In the genomic region with DNA sequence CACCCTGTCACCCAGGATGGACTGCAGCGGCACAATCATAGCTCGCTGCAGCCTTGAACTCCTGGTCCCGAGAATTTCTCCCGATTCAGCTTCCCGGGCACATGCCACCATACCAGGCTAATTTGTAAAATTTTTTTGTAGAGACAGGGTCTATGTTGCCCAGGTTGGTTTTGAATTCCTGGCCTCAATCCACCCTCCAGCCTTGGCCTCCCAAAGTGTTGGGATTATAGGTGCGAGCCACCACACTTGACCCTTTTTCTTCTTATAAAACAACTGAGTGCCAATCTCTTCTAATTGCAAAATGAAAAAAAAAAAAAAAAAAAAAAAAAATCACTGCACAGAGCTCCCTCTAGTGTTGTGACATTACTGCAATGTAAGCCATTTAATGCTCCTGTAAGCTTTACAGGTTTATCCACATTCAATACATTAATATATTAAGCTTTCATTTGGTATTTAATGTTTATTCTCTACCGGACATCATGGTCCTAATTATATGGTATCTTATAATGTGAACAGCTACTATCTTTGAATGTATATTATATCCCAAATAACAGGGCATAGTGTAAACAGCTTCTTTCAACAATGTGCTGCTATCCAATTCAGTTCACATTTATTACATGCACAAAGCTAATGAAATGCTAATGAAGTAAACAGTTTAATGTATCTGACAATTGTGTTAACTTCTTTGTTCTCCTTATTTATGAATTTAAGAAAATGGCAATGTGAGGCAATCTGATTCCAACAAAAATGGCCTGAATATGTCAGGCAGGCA, we compare ENCODE assay signal across 8 cellular contexts. TPM values are rescaled to one million over a fixed set of nuclear protein-coding genes. Genes with fewer than 3 reads are reported as not detected.
DNase-seq lines count a peak whose midpoint lies in the region; ATAC-seq, FAIRE-seq and TF ChIP-seq lines count a peak whose summit lies in the region.

No MANE protein-coding gene starts in this region.

- no peak overlapping the region for H3K27ac ChIP-seq in heart left ventricle
- no peak overlapping the region for H3K27ac ChIP-seq in small intestine (ENCODE audit: low read depth in 1 of 2, low read length in 1 of 2)

- no TSS peak for BruUV-seq in Calu3 (replicated peaks; lab: Mats Ljungman, UMichigan)

- H3K27me3 ChIP-seq in heart left ventricle (no peaks in the 10 kb centered on the region), small intestine (ENCODE audit: control insufficient read depth in 2 of 2, insufficient read depth in 2 of 2, low read length in 2 of 2) (no peaks in the 10 kb centered on the region)

- H3K4me3 ChIP-seq in HFF-Myc (replicated peaks; ENCODE audit: low read depth, low read length), result no peak overlapping the region
- no peak overlapping the region for H3K4me3 ChIP-seq in WI38 (ENCODE audit: low read depth, low read length)
- no peak overlapping the region for H3K4me3 ChIP-seq in heart left ventricle
- H3K4me3 ChIP-seq in small intestine (ENCODE audit: low read depth in 1 of 2, low read length in 2 of 2), result no peak overlapping the region

- peak; percentile 30 for FAIRE-seq in small intestine (lab: Jason Lieb, UNC)

- CTCF ChIA-PET in Calu3 (lab: Charles Lee), result interaction anchor here (0.6 to 2.4 kb wide), 21 partner anchors 9 to 1652 kb away, joined by 3 to 56 read pairs (median 4); a partner anchor contains a TSS

- no peak for TF ChIP-seq POLR2A in heart left ventricle (IDR thresholded peaks at IDR 0.05)

- no peak overlapping the region for H3K4me3 Mint-ChIP-seq in Calu3 (ENCODE audit: low read depth, unreplicated experiment)

- H3K9me3 Mint-ChIP-seq in Calu3 (ENCODE audit: low read depth, unreplicated experiment), result no peaks in the 10 kb centered on the region

- H3K27ac Mint-ChIP-seq in Calu3 (ENCODE audit: unreplicated experiment), result no peak overlapping the region

- H3K9me3 ChIP-seq in heart left ventricle, result no peaks in the 10 kb centered on the region
- H3K9me3 ChIP-seq in small intestine (ENCODE audit: control insufficient read depth, low read depth), result no peaks in the 10 kb centered on the region

- H3K4me1 ChIP-seq in heart left ventricle, result peaks cover 0 to 8% (median 0%) of the 10 kb centered on the region in 12 donors
- no peaks in the 10 kb centered on the region for H3K4me1 ChIP-seq in small intestine (ENCODE audit: control insufficient read depth in 2 of 2, insufficient read depth in 1 of 2, low read depth in 1 of 2, low read length in 1 of 2)

- TF ChIP-seq CTCF in Calu3 (IDR thresholded peaks at IDR 0.05; ENCODE audit: unreplicated experiment) (peak; percentile 39), HFF-Myc (IDR thresholded peaks at IDR 0.05; ENCODE audit: low read depth, low read length, missing control alignments) (peak; percentile 56), WI38 (IDR thresholded peaks at IDR 0.05; ENCODE audit: low read depth, low read length) (peak; percentile 30; the same call in 1 of the 2 replicates), heart left ventricle (IDR thresholded peaks at IDR 0.05) (peak; percentile 46 to 74 (median 63))

- H3K36me3 Mint-ChIP-seq in Calu3 (ENCODE audit: insufficient read depth, unreplicated experiment), result peaks cover 40% of the 10 kb centered on the region

- DNase-seq in Calu3 (no peak), HFF-Myc (ENCODE audit: extremely low read depth, low read depth) (no peak), heart left ventricle (no peak), small intestine (peak; percentile 28)
- DNase-seq in stimulated activated CD8-positive, alpha-beta memory T cell treated with anti-CD3 and anti-CD28 coated beads, Interleukin-4, amount 100 ng/mL, for 48 hours, result no peak

- intact Hi-C loops in Calu3 (cut with micrococcal nuclease; ENCODE audit: unreplicated experiment), result loop anchor here (1.0 kb wide), 1 partner anchor 155 kb away; no protein-coding TSS in a partner anchor
- intact Hi-C loops in heart left ventricle (cut with DNase I), result loop anchor here (1.0 to 10.0 kb wide), 5 partner anchors 98 to 680 kb away; a partner anchor contains a TSS

- ATAC-seq in heart left ventricle, result peak in 3 of 4 donors; percentile 44 to 53 (median 45)
- no peak for ATAC-seq in GM21526 (IDR thresholded peaks at IDR 0.05; ENCODE audit: low FRiP score, unreplicated experiment)
- ATAC-seq in HG02763 (IDR thresholded peaks at IDR 0.05; ENCODE audit: unreplicated experiment), result no peak

- H3K27me3 Mint-ChIP-seq in Calu3 (ENCODE audit: unreplicated experiment), result no peaks in the 10 kb centered on the region

- H3K36me3 ChIP-seq in heart left ventricle (peaks cover 2 to 64% (median 51%) of the 10 kb centered on the region in 9 donors), small intestine (ENCODE audit: control insufficient read depth in 2 of 2, insufficient read depth in 2 of 2, low read length in 2 of 2) (peaks cover 8 to 9% of the 10 kb centered on the region in 2 donors)

- WGBS in heart left ventricle, 4 donors, result 72 to 79% (median 75%) methylated on average over 7 of the region's 7 CpGs
- 64 to 75% (median 67%) methylated on average over 7 of the region's 7 CpGs for WGBS in small intestine, 3 donors

- no peaks in the 10 kb centered on the region for H3K4me1 Mint-ChIP-seq in Calu3 (ENCODE audit: low read depth, unreplicated experiment)

RNA-seq across cellular contexts. Expression of a gene that starts 44.6 kb away (rescaled TPM):
- total RNA-seq in Calu3 (2022), result 92.1 and 95.5 TPM in 2 replicates
- 10 to 100 TPM; 41.7 to 69.7 (median 51.3) TPM for total RNA-seq in heart left ventricle
- polyA plus RNA-seq in heart left ventricle, result 10 to 100 TPM; 23.4 to 72.1 TPM
- polyA plus RNA-seq in small intestine, result 10 to 100 TPM; 66.3 to 97.5 (median 82.1) TPM

Comparison
In these comparisons a context has a peak if more than half of its experiments do, and no peak if none do; other contexts are left out.
1. ATAC-seq: peak in heart left ventricle (3 of 4); none in GM21526 (single experiment) and HG02763 (single experiment).
2. Peak in every context shown above with its lines, with median percentiles within 50 percentile points of each other: CTCF ChIP-seq.